In genomic region chr1:44801491-44802305, GRCh38 we compare ENCODE assay signal across 8 cellular contexts. TPM values are rescaled to one million over a fixed set of nuclear protein-coding genes. Genes with fewer than 3 reads are reported as not detected.
DNase-seq lines count a peak whose midpoint lies in the region; ATAC-seq and TF ChIP-seq lines count a peak whose summit lies in the region.

No MANE protein-coding gene starts in this region.

- no peak for TF ChIP-seq EP300 in gastroesophageal sphincter (IDR thresholded peaks at IDR 0.05)

- peak overlapping the region; percentile 99 for H3K4me3 ChIP-seq in GM23248
- H3K4me3 ChIP-seq in gastroesophageal sphincter = peak overlapping the region in 1 of 2 donors; percentile 93
- H3K4me3 ChIP-seq in skeletal muscle tissue (ENCODE audit: low read length in 3 of 3) = peak overlapping the region; percentile 59 to 79 (median 60)

- peak overlapping the region; percentile 98 for H3K9ac ChIP-seq in GM23248
- H3K9ac ChIP-seq in skeletal muscle tissue (ENCODE audit: low read depth in 1 of 3, low read length in 3 of 3) = peak overlapping the region; percentile 16 to 70 (median 54)

- in situ Hi-C loops in GM23248 (cut with MboI) = no loop called here

- DNase-seq in GM23248 = peak; percentile 59
- DNase-seq in activated T-cell treated with anti-CD3 and anti-CD28 coated beads, Interleukin-2, amount 50 U/mL, for 1 hour = peak; percentile 49
- no peak for DNase-seq in superior temporal gyrus (ENCODE audit: extremely low spot score)
- DNase-seq in NCI-H526 treated with DMSO at 0.1 percent for 48 hours (lab: John Stamatoyannopoulos, UW) = no peak
- no peak for DNase-seq in occipital lobe (lab: John Stamatoyannopoulos, UW)

- no peaks in the 10 kb centered on the region for H3K27me3 ChIP-seq in GM23248 (replicated peaks; ENCODE audit: insufficient read depth)
- no peaks in the 10 kb centered on the region for H3K27me3 ChIP-seq in gastroesophageal sphincter
- no peaks in the 10 kb centered on the region for H3K27me3 ChIP-seq in skeletal muscle tissue (ENCODE audit: control insufficient read depth in 3 of 3, insufficient read depth in 3 of 3, low read length in 3 of 3)

- H3K36me3 ChIP-seq in GM23248 (ENCODE audit: low read depth) (peaks cover 16% of the 10 kb centered on the region; the same call in 1 of the 2 replicates), gastroesophageal sphincter (peaks cover 0 to 43% of the 10 kb centered on the region in 2 donors), skeletal muscle tissue (ENCODE audit: control insufficient read depth in 3 of 3, insufficient read depth in 3 of 3, low read length in 3 of 3) (peaks cover 23 to 38% (median 27%) of the 10 kb centered on the region in 3 donors)

- 55 to 64% methylated on average over 11 to 13 of the region's 13 CpGs for WGBS in GM23248 (ENCODE audit: low coverage in 1 of 2, low lambda C conversion rate in 2 of 2, missing lambda C conversion rate in 2 of 2), 2 experiments
- WGBS in gastroesophageal sphincter (ENCODE audit: low coverage in 1 of 2), 2 donors = 48 to 88% methylated on average over 6 of the region's 13 CpGs

- no peak overlapping the region for H2AFZ ChIP-seq in GM23248

- H4K20me1 ChIP-seq in GM23248 (ENCODE audit: insufficient read depth) = no peaks in the 10 kb centered on the region

- ATAC-seq in gastroesophageal sphincter (no peak), GM19455 (IDR thresholded peaks at IDR 0.05; ENCODE audit: unreplicated experiment) (no peak)

- H3F3A ChIP-seq in GM23248 (ENCODE audit: insufficient read depth) = peaks cover 43% of the 10 kb centered on the region

- no peak for TF ChIP-seq POLR2A in gastroesophageal sphincter (IDR thresholded peaks at IDR 0.05)

- peak overlapping the region; percentile 84 for H3K4me2 ChIP-seq in GM23248 (ENCODE audit: unreplicated experiment)

- H3K9me2 ChIP-seq in GM23248 (ENCODE audit: insufficient read depth) = no peaks in the 10 kb centered on the region

- H3K4me1 ChIP-seq in GM23248 (ENCODE audit: insufficient read depth) = peaks cover 31% of the 10 kb centered on the region
- peaks cover 7 to 60% (median 32%) of the 10 kb centered on the region in 3 donors for H3K4me1 ChIP-seq in gastroesophageal sphincter
- peaks cover 24 to 59% (median 52%) of the 10 kb centered on the region in 3 donors for H3K4me1 ChIP-seq in skeletal muscle tissue (ENCODE audit: control insufficient read depth in 3 of 3, insufficient read depth in 3 of 3, low read length in 3 of 3)

- TF ChIP-seq CTCF in gastroesophageal sphincter (IDR thresholded peaks at IDR 0.05) = no peak

- peaks cover 55% of the 10 kb centered on the region for H3K79me2 ChIP-seq in GM23248 (ENCODE audit: insufficient read depth)

- H3K9me3 ChIP-seq in GM23248 (ENCODE audit: low read depth) (no peaks in the 10 kb centered on the region), gastroesophageal sphincter (no peaks in the 10 kb centered on the region), skeletal muscle tissue (ENCODE audit: control insufficient read depth in 3 of 3, low read length in 3 of 3) (no peaks in the 10 kb centered on the region)

- H3K27ac ChIP-seq in GM23248 (peak overlapping the region; percentile 100), gastroesophageal sphincter (peak overlapping the region in 3 of 4 donors; percentile 72 to 96 (median 96)), skeletal muscle tissue (ENCODE audit: low read depth, low read length) (peak overlapping the region; percentile 55)

RNA-seq across cellular contexts. Expression of gene PLK3, which starts 1.5 kb away (rescaled TPM):
- total RNA-seq in GM23248 (2014; rRNA removed; shearing (Covaris generic)) = 28.5 and 30.7 TPM in 2 replicates
- polyA plus RNA-seq in GM23248 (2016; fragmentation: Nextera tagmentation; extraction: Ambion mirVana) = 29.8 and 30.2 TPM in 2 replicates
- total RNA-seq in gastroesophageal sphincter (10 to 100 TPM in 3 of 4 donors, 1 to 10 TPM in 1; 9.4 to 31.2 (median 12.0) TPM), skeletal muscle tissue (6.8 TPM), occipital lobe (10.0 TPM)

RNA-seq across cellular contexts. Expression of gene DYNLT4, which starts 5.5 kb away (rescaled TPM):
- not detected in 2 replicates for total RNA-seq in GM23248 (2014; rRNA removed; shearing (Covaris generic))
- 0.52 and 0.59 TPM in 2 replicates for polyA plus RNA-seq in GM23248 (2016; fragmentation: Nextera tagmentation; extraction: Ambion mirVana)
- 1 to 10 TPM in 1 of 4 donors, not detected in 3; 1.4 TPM for total RNA-seq in gastroesophageal sphincter
- not detected for total RNA-seq in skeletal muscle tissue
- total RNA-seq in occipital lobe = not detected

RNA-seq across cellular contexts. Expression of gene BTBD19, which starts 6.6 kb away (rescaled TPM):
- 8.0 and 12.0 TPM in 2 replicates for total RNA-seq in GM23248 (2014; rRNA removed; shearing (Covaris generic))
- polyA plus RNA-seq in GM23248 (2016; fragmentation: Nextera tagmentation; extraction: Ambion mirVana) = 9.4 and 12.1 TPM in 2 replicates
- total RNA-seq in gastroesophageal sphincter (10 to 100 TPM in 1 of 4 donors, 1 to 10 TPM in 2, under 1 TPM in 1; 0.22 to 12.1 (median 5.6) TPM), skeletal muscle tissue (5.7 TPM), occipital lobe (0.47 TPM)

RNA-seq across cellular contexts. Expression of gene BEST4, which starts 13.7 kb away (rescaled TPM):
- total RNA-seq in GM23248 (2014; rRNA removed; shearing (Covaris generic)) = 0.32 and 0.76 TPM in 2 replicates
- 0.30 and 0.31 TPM in 2 replicates for polyA plus RNA-seq in GM23248 (2016; fragmentation: Nextera tagmentation; extraction: Ambion mirVana)
- total RNA-seq in gastroesophageal sphincter (under 1 TPM in 2 of 4 donors, not detected in 2; 0.15 to 0.31 TPM), skeletal muscle tissue (not detected), occipital lobe (0.16 TPM)

RNA-seq across cellular contexts. Expression of gene RPS8, which starts 26.4 kb away (rescaled TPM):
- 1,375 and 2,062 TPM in 2 replicates for total RNA-seq in GM23248 (2014; rRNA removed; shearing (Covaris generic))
- 570 and 596 TPM in 2 replicates for polyA plus RNA-seq in GM23248 (2016; fragmentation: Nextera tagmentation; extraction: Ambion mirVana)
- total RNA-seq in gastroesophageal sphincter (1,000 to 10,000 TPM; 1,157 to 3,010 (median 2,305) TPM), skeletal muscle tissue (1,786 TPM), occipital lobe (1,634 TPM)

Comparison
In these comparisons a context has a peak if more than half of its experiments do, and no peak if none do; other contexts are left out.
1. DNase-seq: peak in GM23248 (single experiment) and activated T-cell treated with anti-CD3 and anti-CD28 coated beads, Interleukin-2, amount 50 U/mL, for 1 hour (single experiment); none in superior temporal gyrus (single experiment), NCI-H526 treated with DMSO at 0.1 percent for 48 hours (single experiment) and occipital lobe (single experiment).
2. Peak in every context shown above with its lines, with median percentiles within 50 percentile points of each other: H3K27ac ChIP-seq.